Comparison of ENCODE assay signal across 21 cellular contexts in the genomic region with DNA sequence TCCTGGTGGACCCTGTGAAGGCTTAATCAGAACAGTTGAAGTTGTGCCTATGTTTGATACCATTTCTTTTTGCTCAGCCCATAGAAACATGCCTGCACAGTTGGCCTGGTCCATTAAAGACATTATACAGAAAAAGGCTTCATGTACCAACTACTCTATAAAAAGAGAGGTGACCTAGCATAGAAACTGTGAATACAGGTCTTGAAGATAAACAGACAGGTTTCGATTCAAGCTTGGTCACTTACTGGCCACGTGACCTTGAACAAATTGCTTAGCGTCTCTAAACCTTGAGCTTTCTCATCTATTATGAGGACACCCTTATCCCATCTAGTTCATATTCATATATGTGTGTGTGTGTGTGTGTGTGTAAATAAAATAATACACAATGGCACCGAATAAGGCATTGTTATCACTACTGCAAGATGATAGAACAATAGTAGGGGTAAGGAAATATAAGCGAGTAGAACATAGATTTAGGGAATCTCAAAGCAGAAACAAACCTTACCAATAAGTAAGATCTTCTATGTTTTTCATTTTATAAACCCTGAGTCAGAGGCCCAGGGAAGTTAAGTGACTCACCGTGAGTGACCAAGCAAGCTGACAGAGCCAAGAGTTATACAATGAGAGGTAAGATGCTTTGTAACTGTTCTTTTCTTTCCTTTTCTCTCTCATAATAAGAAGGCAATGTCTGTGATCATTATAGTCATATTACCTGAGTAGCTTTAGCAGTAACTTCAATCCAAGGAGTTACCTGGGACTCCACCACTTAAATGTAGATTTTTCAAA.
A peak's percentile ranks its signal among the peaks of the same experiment; 100 is the strongest.
DNase-seq lines count a peak whose midpoint lies in the region; ATAC-seq, FAIRE-seq and TF ChIP-seq lines count a peak whose summit lies in the region.
"Had no signal": no experiment of that assay in that cellular context is flagged by ENCODE, and none has a peak within 500 bp of the region (broad histone marks: within the 10 kb centered on the region; RNA-seq: fewer than 3 reads in every experiment).

No MANE protein-coding gene starts in this region.

- intact Hi-C loops in natural killer cell (cut with micrococcal nuclease), result no loop called here
- intact Hi-C loops in testis (cut with DNase I; ENCODE audit: low total_unique reads), result no loop called here

- H3K4me3 ChIP-seq in MG63, result no peak overlapping the region
- no peak overlapping the region for H3K4me3 ChIP-seq in bronchial epithelial cell (ENCODE audit: low read depth, low read length)
- no peak overlapping the region for H3K4me3 ChIP-seq in testis
- H3K4me3 ChIP-seq: lung, right lobe of liver had no signal

- H3K4me3 Mint-ChIP-seq in natural killer cell, result no peak overlapping the region
- H3K4me3 Mint-ChIP-seq: activated naive CD4-positive, alpha-beta T cell treated with anti-CD3 and anti-CD28 coated beads, Interleukin-2, amount 50 U/mL, for 24 hours; nephron progenitor cell; stimulated activated naive B cell treated with anti-CD40 and anti-IgM and Interleukin-4, amounts not matched to agents 10 μg/mL and 1 μg/mL and 100 μg/mL, for 72 hours had no signal

- no peak overlapping the region for H3K27ac ChIP-seq in testis
- H3K27ac ChIP-seq: right lobe of liver had no signal

- no peaks in the 10 kb centered on the region for H3K27me3 Mint-ChIP-seq in natural killer cell (ENCODE audit: low read depth in 2 of 2)
- H3K27me3 Mint-ChIP-seq: activated naive CD4-positive, alpha-beta T cell treated with anti-CD3 and anti-CD28 coated beads, Interleukin-2, amount 50 U/mL, for 24 hours; stimulated activated naive B cell treated with anti-CD40 and anti-IgM and Interleukin-4, amounts not matched to agents 10 μg/mL and 1 μg/mL and 100 μg/mL, for 72 hours had no signal

- no peak for TF ChIP-seq POLR2A in GM18505 (IDR thresholded peaks at IDR 0.05; ENCODE audit: borderline replicate concordance, extremely low read depth, insufficient read depth, insufficient read length)
- TF ChIP-seq POLR2A in testis (IDR thresholded peaks at IDR 0.05), result no peak

- no peaks in the 10 kb centered on the region for H3K36me3 Mint-ChIP-seq in natural killer cell
- H3K36me3 Mint-ChIP-seq: activated naive CD4-positive, alpha-beta T cell treated with anti-CD3 and anti-CD28 coated beads, Interleukin-2, amount 50 U/mL, for 24 hours; stimulated activated naive B cell treated with anti-CD40 and anti-IgM and Interleukin-4, amounts not matched to agents 10 μg/mL and 1 μg/mL and 100 μg/mL, for 72 hours had no signal

- H3K4me1 Mint-ChIP-seq in natural killer cell, result no peaks in the 10 kb centered on the region
- H3K4me1 Mint-ChIP-seq: activated naive CD4-positive, alpha-beta T cell treated with anti-CD3 and anti-CD28 coated beads, Interleukin-2, amount 50 U/mL, for 24 hours; stimulated activated naive B cell treated with anti-CD40 and anti-IgM and Interleukin-4, amounts not matched to agents 10 μg/mL and 1 μg/mL and 100 μg/mL, for 72 hours had no signal

- TF ChIP-seq CTCF in bronchial epithelial cell (IDR thresholded peaks at IDR 0.05; ENCODE audit: insufficient read depth, low read length, severe bottlenecking), result no peak
- TF ChIP-seq CTCF in natural killer cell (IDR thresholded peaks at IDR 0.05), result no peak
- TF ChIP-seq CTCF in testis (IDR thresholded peaks at IDR 0.05), result no peak

- no peak for ATAC-seq in GM18505 (IDR thresholded peaks at IDR 0.05; ENCODE audit: unreplicated experiment)
- ATAC-seq in natural killer cell, result no peak
- ATAC-seq: right lobe of liver; stimulated activated naive B cell treated with anti-CD40 and anti-IgM and Interleukin-4, amounts not matched to agents 10 μg/mL and 1 μg/mL and 100 μg/mL, for 72 hours had no signal

- H3K27ac Mint-ChIP-seq in natural killer cell, result no peak overlapping the region
- H3K27ac Mint-ChIP-seq: activated naive CD4-positive, alpha-beta T cell treated with anti-CD3 and anti-CD28 coated beads, Interleukin-2, amount 50 U/mL, for 24 hours; nephron progenitor cell; stimulated activated naive B cell treated with anti-CD40 and anti-IgM and Interleukin-4, amounts not matched to agents 10 μg/mL and 1 μg/mL and 100 μg/mL, for 72 hours had no signal

- no peak for FAIRE-seq in bronchial epithelial cell (lab: Jason Lieb, UNC)
- FAIRE-seq: colon had no signal

- H3K9me3 ChIP-seq in MG63 (no peaks in the 10 kb centered on the region), testis (no peaks in the 10 kb centered on the region)
- H3K9me3 ChIP-seq: right lobe of liver had no signal

- H3K36me3 ChIP-seq in MG63 (no peaks in the 10 kb centered on the region), bronchial epithelial cell (ENCODE audit: control insufficient read depth, insufficient read depth, low read length) (no peaks in the 10 kb centered on the region), testis (ENCODE audit: low read depth, missing control alignments) (no peaks in the 10 kb centered on the region)
- H3K36me3 ChIP-seq: right lobe of liver had no signal

- H3K4me1 ChIP-seq in testis, result peaks cover 11% of the 10 kb centered on the region
- H3K4me1 ChIP-seq: right lobe of liver had no signal

- H3K9me3 Mint-ChIP-seq in natural killer cell, result peaks cover 2 to 3% of the 10 kb centered on the region in 2 donors
- H3K9me3 Mint-ChIP-seq: activated naive CD4-positive, alpha-beta T cell treated with anti-CD3 and anti-CD28 coated beads, Interleukin-2, amount 50 U/mL, for 24 hours; nephron progenitor cell; stimulated activated naive B cell treated with anti-CD40 and anti-IgM and Interleukin-4, amounts not matched to agents 10 μg/mL and 1 μg/mL and 100 μg/mL, for 72 hours had no signal

- 82 to 89% methylated on average over 6 of the region's 6 CpGs for WGBS in testis, 2 donors

- no peaks in the 10 kb centered on the region for H3K27me3 ChIP-seq in MG63
- H3K27me3 ChIP-seq in bronchial epithelial cell (ENCODE audit: control insufficient read depth, insufficient read depth, low read length), result no peaks in the 10 kb centered on the region
- H3K27me3 ChIP-seq in testis, result no peaks in the 10 kb centered on the region
- H3K27me3 ChIP-seq: right lobe of liver had no signal

- DNase-seq in AG08395 (ENCODE audit: low spot score) (peak; percentile 4), MG63 (peak; percentile 44), bronchial epithelial cell (ENCODE audit: low read depth) (peak; percentile 52), kidney tubule cell (ENCODE audit: low spot score) (peak; percentile 69), NCI-H1092 (lab: John Stamatoyannopoulos, UW) (no peak), natural killer cell (no peak), testis (no peak)
- DNase-seq: activated CD4-positive, CD25-positive, alpha-beta regulatory T cell; DMS 273 treated with DMSO at 0.1 percent for 48 hours; HCEC 1CT; Karpas-422; NCI-H1930; NCI-H526 treated with DMSO at 0.1 percent for 48 hours; nephron progenitor cell; right lobe of liver; stimulated activated naive B cell treated with anti-CD40 and anti-IgM and Interleukin-4, amounts not matched to agents 10 μg/mL and 1 μg/mL and 100 μg/mL, for 72 hours; T-helper 1 cell had no signal

Comparison
In these comparisons a context has a peak if more than half of its experiments do, and no peak if none do; other contexts are left out.
1. DNase-seq: peak in AG08395 (single experiment), MG63 (single experiment), bronchial epithelial cell (single experiment) and kidney tubule cell (single experiment); none in NCI-H1092 (single experiment), natural killer cell (single experiment) and testis (single experiment).